In genomic region chr16:80009971-80010659, GRCh38 we compare ENCODE assay signal across 27 cellular contexts.
DNase-seq lines count a peak whose midpoint lies in the region; ATAC-seq and TF ChIP-seq lines count a peak whose summit lies in the region.
"Had no signal": no experiment of that assay in that cellular context is flagged by ENCODE, and none has a peak within 500 bp of the region (broad histone marks: within the 10 kb centered on the region; RNA-seq: fewer than 3 reads in every experiment).

No MANE protein-coding gene starts in this region.

- no peak overlapping the region for H3K4me3 ChIP-seq in MG63
- H3K4me3 ChIP-seq in mucosa of descending colon = no peak overlapping the region
- no peak overlapping the region for H3K4me3 ChIP-seq in thyroid gland (replicated peaks in 1 of 3)
- H3K4me3 ChIP-seq: SJSA1 had no signal

- no peak for DNase-seq in activated naive CD4-positive, alpha-beta T cell treated with Interleukin-2 at 50 U/mL for 16 hours
- peak; percentile 15 for DNase-seq in MG63
- DNase-seq in fibroblast of peridontal ligament (ENCODE audit: extremely low read depth) = peak; percentile 27
- DNase-seq in mucosa of descending colon = peak in 1 of 3 donors; percentile 9
- no peak for DNase-seq in thyroid gland
- DNase-seq in stimulated activated naive CD4-positive, alpha-beta T cell treated with Interleukin-2 at 50 U/mL for 16 hours (lab: John Stamatoyannopoulos, UW) = no peak
- DNase-seq: ACHN; BE2C; CD8-positive, alpha-beta memory T cell; DMS 273 treated with DMSO at 0.1 percent for 48 hours; DMS79; EL; KG1; NCI-H1092; NCI-H1436; NCI-H187; NCI-H2081 treated with DMSO at 0.1 percent for 48 hours; NCI-H524 treated with DMSO at 0.1 percent for 48 hours; NCI-H82; NK-92 treated with Interleukin-12 subunit alpha and Interleukin-12 subunit beta, amount 100 ng/mL, for 24 hours; PC-3; Right ventricle myocardium superior had no signal

- no peaks in the 10 kb centered on the region for H3K36me3 Mint-ChIP-seq in activated naive CD4-positive, alpha-beta T cell treated with anti-CD3 and anti-CD28 coated beads, Interleukin-2, amount 50 U/mL, for 24 hours
- H3K36me3 Mint-ChIP-seq: CD14-positive monocyte; CD8-positive, alpha-beta memory T cell had no signal

- H3K27ac Mint-ChIP-seq in activated naive CD4-positive, alpha-beta T cell treated with anti-CD3 and anti-CD28 coated beads, Interleukin-2, amount 50 U/mL, for 24 hours = peak overlapping the region; percentile 7
- H3K27ac Mint-ChIP-seq: CD8-positive, alpha-beta memory T cell had no signal

- no peaks in the 10 kb centered on the region for H3K36me3 ChIP-seq in MG63
- no peaks in the 10 kb centered on the region for H3K36me3 ChIP-seq in mucosa of descending colon (ENCODE audit: low read depth)
- H3K36me3 ChIP-seq in thyroid gland = no peaks in the 10 kb centered on the region
- H3K36me3 ChIP-seq: BE2C, SJSA1 had no signal

- H3K4me1 Mint-ChIP-seq in activated naive CD4-positive, alpha-beta T cell treated with anti-CD3 and anti-CD28 coated beads, Interleukin-2, amount 50 U/mL, for 24 hours = no peaks in the 10 kb centered on the region
- H3K4me1 Mint-ChIP-seq: CD14-positive monocyte; CD8-positive, alpha-beta memory T cell had no signal

- no peak overlapping the region for H3K27ac ChIP-seq in thyroid gland
- H3K27ac ChIP-seq: 22Rv1, SJSA1 had no signal

- no peaks in the 10 kb centered on the region for H3K27me3 Mint-ChIP-seq in activated naive CD4-positive, alpha-beta T cell treated with anti-CD3 and anti-CD28 coated beads, Interleukin-2, amount 50 U/mL, for 24 hours

- no peak for TF ChIP-seq CTCF in mucosa of descending colon (IDR thresholded peaks at IDR 0.05)
- no peak for TF ChIP-seq CTCF in thyroid gland (IDR thresholded peaks at IDR 0.05)

- intact Hi-C loops in mucosa of descending colon (cut with DNase I, micrococcal nuclease) = no loop called here
- intact Hi-C loops in thyroid gland (cut with DNase I) = no loop called here

- H3K4me3 Mint-ChIP-seq in activated naive CD4-positive, alpha-beta T cell treated with anti-CD3 and anti-CD28 coated beads, Interleukin-2, amount 50 U/mL, for 24 hours = no peak overlapping the region
- H3K4me3 Mint-ChIP-seq: CD14-positive monocyte; CD8-positive, alpha-beta memory T cell had no signal

- ATAC-seq in mucosa of descending colon (peak; percentile 32), GM19351 (IDR thresholded peaks at IDR 0.05; ENCODE audit: unreplicated experiment) (no peak)
- ATAC-seq: PC-3 had no signal

- H3K27me3 ChIP-seq in MG63 (no peaks in the 10 kb centered on the region), thyroid gland (no peaks in the 10 kb centered on the region)
- H3K27me3 ChIP-seq: BE2C, SJSA1 had no signal

- H3K4me1 ChIP-seq in mucosa of descending colon (ENCODE audit: low read depth) (no peaks in the 10 kb centered on the region), thyroid gland (no peaks in the 10 kb centered on the region)
- H3K4me1 ChIP-seq: BE2C had no signal

- WGBS in thyroid gland, 2 donors = 65 to 67% methylated on average over 4 of the region's 4 CpGs

- TF ChIP-seq POLR2A in thyroid gland (IDR thresholded peaks at IDR 0.05) = no peak

- H3K9me3 ChIP-seq in MG63 = no peaks in the 10 kb centered on the region
- no peaks in the 10 kb centered on the region for H3K9me3 ChIP-seq in mucosa of descending colon
- H3K9me3 ChIP-seq in thyroid gland = no peaks in the 10 kb centered on the region
- H3K9me3 ChIP-seq: BE2C, SJSA1 had no signal

- no peaks in the 10 kb centered on the region for H3K9me3 Mint-ChIP-seq in activated naive CD4-positive, alpha-beta T cell treated with anti-CD3 and anti-CD28 coated beads, Interleukin-2, amount 50 U/mL, for 24 hours

Comparison
In these comparisons a context has a peak if more than half of its experiments do, and no peak if none do; other contexts are left out.
1. DNase-seq: peak in MG63 (single experiment) and fibroblast of peridontal ligament (single experiment); none in activated naive CD4-positive, alpha-beta T cell treated with Interleukin-2 at 50 U/mL for 16 hours (single experiment), thyroid gland (0 of 2) and stimulated activated naive CD4-positive, alpha-beta T cell treated with Interleukin-2 at 50 U/mL for 16 hours (single experiment).